In genomic region chr2:131120815-131121317, GRCh38 we compare ENCODE assay signal across 11 cellular contexts.
"Had no signal": no experiment of that assay in that cellular context is flagged by ENCODE, and none has a peak within 500 bp of the region (broad histone marks: within the 10 kb centered on the region; RNA-seq: fewer than 3 reads in every experiment).

No MANE protein-coding gene starts in this region.

- H3K27ac ChIP-seq: brain microvascular endothelial cell, esophagus squamous epithelium, skin epidermis had no signal

- DNase-seq: activated effector memory CD4-positive, alpha-beta T cell treated with Interleukin-2 at 50 U/mL for 16 hours; cerebellar nuclear complex; esophagus squamous epithelium; foreskin fibroblast; retina; T-helper 2 cell had no signal

- H3K9me3 ChIP-seq: esophagus squamous epithelium had no signal

- H3K4me3 ChIP-seq: esophagus squamous epithelium, skin epidermis had no signal

- H3K9me3 Mint-ChIP-seq: activated naive CD4-positive, alpha-beta T cell treated with anti-CD3 and anti-CD28 coated beads, Interleukin-2, amount 50 U/mL, for 24 hours; nephron had no signal

- H3K27me3 ChIP-seq: brain microvascular endothelial cell, esophagus squamous epithelium had no signal

- ATAC-seq: left lobe of liver had no signal

- H3K27ac Mint-ChIP-seq: activated naive CD4-positive, alpha-beta T cell treated with anti-CD3 and anti-CD28 coated beads, Interleukin-2, amount 50 U/mL, for 24 hours; nephron had no signal

- H3K4me3 Mint-ChIP-seq: activated naive CD4-positive, alpha-beta T cell treated with anti-CD3 and anti-CD28 coated beads, Interleukin-2, amount 50 U/mL, for 24 hours; nephron had no signal

- H3K4me1 ChIP-seq: esophagus squamous epithelium had no signal

- H3K27me3 Mint-ChIP-seq: activated naive CD4-positive, alpha-beta T cell treated with anti-CD3 and anti-CD28 coated beads, Interleukin-2, amount 50 U/mL, for 24 hours had no signal
